12 cellular contexts compared by ENCODE assay signal in genomic region chr3:106247902-106248684, GRCh38.
DNase-seq lines count a peak whose midpoint lies in the region; ATAC-seq and TF ChIP-seq lines count a peak whose summit lies in the region.
"Had no signal": no experiment of that assay in that cellular context is flagged by ENCODE, and none has a peak within 500 bp of the region (broad histone marks: within the 10 kb centered on the region; RNA-seq: fewer than 3 reads in every experiment).

No MANE protein-coding gene starts in this region.

- no peak overlapping the region for H3K4me3 ChIP-seq in effector memory CD4-positive, alpha-beta T cell (ENCODE audit: insufficient read depth, low read depth, low read length, poor library complexity, severe bottlenecking)
- H3K4me3 ChIP-seq in endodermal cell (ENCODE audit: low read length): no peak overlapping the region
- H3K4me3 ChIP-seq: tibial artery had no signal

- H3K9me3 ChIP-seq in effector memory CD4-positive, alpha-beta T cell (ENCODE audit: control insufficient read depth, low read length): no peaks in the 10 kb centered on the region
- peaks cover 26% of the 10 kb centered on the region for H3K9me3 ChIP-seq in endodermal cell (ENCODE audit: control insufficient read depth, low read length)
- H3K9me3 ChIP-seq: tibial artery had no signal

- no peak overlapping the region for H3K4me3 Mint-ChIP-seq in activated T-cell treated with anti-CD3 and anti-CD28 coated beads, Interleukin-2, amount 50 U/mL, for 4 hours
- no peak overlapping the region for H3K4me3 Mint-ChIP-seq in activated T-cell treated with anti-CD3 and anti-CD28 coated beads, Interleukin-2, amount 50 U/mL, for 24 hours
- H3K4me3 Mint-ChIP-seq in activated naive CD8-positive, alpha-beta T cell: no peak overlapping the region
- H3K4me3 Mint-ChIP-seq in stimulated activated naive B cell treated with anti-CD40 and anti-IgM and Interleukin-4, amounts not matched to agents 10 μg/mL and 1 μg/mL and 100 μg/mL, for 72 hours: no peak overlapping the region
- no peak overlapping the region for H3K4me3 Mint-ChIP-seq in endodermal cell
- H3K4me3 Mint-ChIP-seq: T-helper 17 cell had no signal

- H3K27ac ChIP-seq in effector memory CD4-positive, alpha-beta T cell (ENCODE audit: insufficient read depth, low read length, poor library complexity, severe bottlenecking): no peak overlapping the region
- H3K27ac ChIP-seq in endodermal cell (ENCODE audit: low read depth, low read length): no peak overlapping the region
- H3K27ac ChIP-seq: tibial artery had no signal

- no peaks in the 10 kb centered on the region for H3K36me3 Mint-ChIP-seq in activated T-cell treated with anti-CD3 and anti-CD28 coated beads, Interleukin-2, amount 50 U/mL, for 4 hours (ENCODE audit: insufficient read depth)
- peaks cover 4% of the 10 kb centered on the region for H3K36me3 Mint-ChIP-seq in activated T-cell treated with anti-CD3 and anti-CD28 coated beads, Interleukin-2, amount 50 U/mL, for 24 hours (ENCODE audit: low read depth)
- H3K36me3 Mint-ChIP-seq in activated naive CD8-positive, alpha-beta T cell: no peaks in the 10 kb centered on the region
- H3K36me3 Mint-ChIP-seq in stimulated activated naive B cell treated with anti-CD40 and anti-IgM and Interleukin-4, amounts not matched to agents 10 μg/mL and 1 μg/mL and 100 μg/mL, for 72 hours: peaks cover 7 to 13% of the 10 kb centered on the region in 2 donors
- no peaks in the 10 kb centered on the region for H3K36me3 Mint-ChIP-seq in endodermal cell (ENCODE audit: low read depth)

- peak; percentile 72 to 82 for ATAC-seq in activated T-cell treated with anti-CD3 and anti-CD28 coated beads, Interleukin-2, amount 50 U/mL, for 4 hours
- peak; percentile 59 for ATAC-seq in HG02759 (IDR thresholded peaks at IDR 0.05; ENCODE audit: unreplicated experiment)
- ATAC-seq in stimulated activated naive B cell treated with anti-CD40 and anti-IgM and Interleukin-4, amounts not matched to agents 10 μg/mL and 1 μg/mL and 100 μg/mL, for 72 hours (replicated peaks): peak; percentile 78 to 89
- ATAC-seq: T-helper 17 cell had no signal

- no peak for TF ChIP-seq CTCF in endodermal cell (conservative IDR thresholded peaks at IDR 0.05)

- peaks cover 4% of the 10 kb centered on the region for H3K9me3 Mint-ChIP-seq in activated T-cell treated with anti-CD3 and anti-CD28 coated beads, Interleukin-2, amount 50 U/mL, for 4 hours
- H3K9me3 Mint-ChIP-seq in activated T-cell treated with anti-CD3 and anti-CD28 coated beads, Interleukin-2, amount 50 U/mL, for 24 hours: peaks cover 9% of the 10 kb centered on the region
- no peaks in the 10 kb centered on the region for H3K9me3 Mint-ChIP-seq in activated naive CD8-positive, alpha-beta T cell (ENCODE audit: low read depth)
- peaks cover 8 to 12% of the 10 kb centered on the region in 2 donors for H3K9me3 Mint-ChIP-seq in stimulated activated naive B cell treated with anti-CD40 and anti-IgM and Interleukin-4, amounts not matched to agents 10 μg/mL and 1 μg/mL and 100 μg/mL, for 72 hours
- H3K9me3 Mint-ChIP-seq in endodermal cell: peaks cover 22% of the 10 kb centered on the region

- no peak overlapping the region for H3K9ac ChIP-seq in endodermal cell (ENCODE audit: extremely low read depth, low read length, poor library complexity, severe bottlenecking)

- no peaks in the 10 kb centered on the region for H3K4me1 ChIP-seq in effector memory CD4-positive, alpha-beta T cell (ENCODE audit: control insufficient read depth, insufficient read depth, low read length, poor library complexity, severe bottlenecking)
- no peaks in the 10 kb centered on the region for H3K4me1 ChIP-seq in endodermal cell (ENCODE audit: control insufficient read depth, insufficient read depth, low read length)
- H3K4me1 ChIP-seq: tibial artery had no signal

- WGBS in endodermal cell (ENCODE audit: insufficient coverage in 1 of 2, insufficient read length in 1 of 2), 2 experiments: 72 to 97% methylated on average over 2 to 4 of the region's 5 CpGs

- H3K36me3 ChIP-seq in effector memory CD4-positive, alpha-beta T cell (ENCODE audit: control insufficient read depth, insufficient read depth, low read length): no peaks in the 10 kb centered on the region
- H3K36me3 ChIP-seq in endodermal cell (ENCODE audit: control insufficient read depth, insufficient read depth, low read length): no peaks in the 10 kb centered on the region
- H3K36me3 ChIP-seq: tibial artery had no signal

- no peak overlapping the region for H3K27ac Mint-ChIP-seq in activated T-cell treated with anti-CD3 and anti-CD28 coated beads, Interleukin-2, amount 50 U/mL, for 24 hours
- H3K27ac Mint-ChIP-seq in activated naive CD8-positive, alpha-beta T cell: peak overlapping the region; percentile 2
- no peak overlapping the region for H3K27ac Mint-ChIP-seq in stimulated activated naive B cell treated with anti-CD40 and anti-IgM and Interleukin-4, amounts not matched to agents 10 μg/mL and 1 μg/mL and 100 μg/mL, for 72 hours
- H3K27ac Mint-ChIP-seq in endodermal cell: no peak overlapping the region
- H3K27ac Mint-ChIP-seq: T-helper 17 cell had no signal

- H3K27me3 ChIP-seq in effector memory CD4-positive, alpha-beta T cell (replicated peaks; ENCODE audit: control insufficient read depth, insufficient read depth, low read length, poor library complexity, severe bottlenecking): no peaks in the 10 kb centered on the region
- no peaks in the 10 kb centered on the region for H3K27me3 ChIP-seq in endodermal cell (ENCODE audit: control insufficient read depth, insufficient read depth, low read length, poor library complexity, severe bottlenecking)
- H3K27me3 ChIP-seq: tibial artery had no signal

- no peaks in the 10 kb centered on the region for H3K27me3 Mint-ChIP-seq in activated T-cell treated with anti-CD3 and anti-CD28 coated beads, Interleukin-2, amount 50 U/mL, for 4 hours (ENCODE audit: low read depth)
- no peaks in the 10 kb centered on the region for H3K27me3 Mint-ChIP-seq in activated T-cell treated with anti-CD3 and anti-CD28 coated beads, Interleukin-2, amount 50 U/mL, for 24 hours
- no peaks in the 10 kb centered on the region for H3K27me3 Mint-ChIP-seq in activated naive CD8-positive, alpha-beta T cell
- no peaks in the 10 kb centered on the region for H3K27me3 Mint-ChIP-seq in stimulated activated naive B cell treated with anti-CD40 and anti-IgM and Interleukin-4, amounts not matched to agents 10 μg/mL and 1 μg/mL and 100 μg/mL, for 72 hours
- no peaks in the 10 kb centered on the region for H3K27me3 Mint-ChIP-seq in endodermal cell (ENCODE audit: insufficient read depth)
- H3K27me3 Mint-ChIP-seq: T-helper 17 cell had no signal

- peaks cover 6% of the 10 kb centered on the region for H3K4me1 Mint-ChIP-seq in activated T-cell treated with anti-CD3 and anti-CD28 coated beads, Interleukin-2, amount 50 U/mL, for 4 hours (ENCODE audit: low read depth)
- H3K4me1 Mint-ChIP-seq in activated T-cell treated with anti-CD3 and anti-CD28 coated beads, Interleukin-2, amount 50 U/mL, for 24 hours (ENCODE audit: low read depth): peaks cover 9% of the 10 kb centered on the region
- H3K4me1 Mint-ChIP-seq in activated naive CD8-positive, alpha-beta T cell (ENCODE audit: low read depth): peaks cover 14% of the 10 kb centered on the region
- peaks cover 1 to 14% of the 10 kb centered on the region in 2 donors for H3K4me1 Mint-ChIP-seq in stimulated activated naive B cell treated with anti-CD40 and anti-IgM and Interleukin-4, amounts not matched to agents 10 μg/mL and 1 μg/mL and 100 μg/mL, for 72 hours
- H3K4me1 Mint-ChIP-seq in endodermal cell: no peaks in the 10 kb centered on the region

- DNase-seq in activated T-cell treated with anti-CD3 and anti-CD28 coated beads, Interleukin-2, amount 50 U/mL, for 4 hours: no peak
- no peak for DNase-seq in activated T-cell treated with anti-CD3 and anti-CD28 coated beads, Interleukin-2, amount 50 U/mL, for 24 hours
- no peak for DNase-seq in stimulated activated naive B cell treated with anti-CD40 and anti-IgM and Interleukin-4, amounts not matched to agents 10 μg/mL and 1 μg/mL and 100 μg/mL, for 72 hours
- DNase-seq in stimulated activated CD8-positive, alpha-beta memory T cell treated with anti-CD3 and anti-CD28 coated beads, Interleukin-4, amount 100 ng/mL, for 48 hours: no peak
- no peak for DNase-seq in effector memory CD4-positive, alpha-beta T cell
- DNase-seq in endodermal cell: no peak
- DNase-seq: mammary epithelial cell; NK-92 treated with Interleukin-12 subunit alpha and Interleukin-12 subunit beta, amount 100 ng/mL, for 24 hours; T-helper 17 cell; tibial artery had no signal
